Comparison of ENCODE assay signal across 9 cellular contexts in the genomic region with DNA sequence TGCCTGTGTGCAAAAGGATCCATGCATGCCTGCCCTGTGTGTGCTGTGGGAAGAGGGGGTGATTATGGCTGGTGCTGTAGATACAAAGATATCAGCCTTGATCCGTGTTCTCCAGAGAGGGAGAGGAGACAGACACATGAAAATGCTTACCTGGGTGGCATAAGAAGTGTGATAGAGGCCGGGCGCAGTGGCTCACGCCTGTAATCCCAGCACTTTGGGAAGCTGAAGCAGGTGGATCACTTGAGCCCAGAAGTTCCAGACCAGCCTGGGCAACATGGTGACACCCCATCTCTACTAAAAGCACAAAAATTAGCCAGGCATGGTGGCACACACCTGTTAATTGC. TPM values are rescaled to one million over a fixed set of nuclear protein-coding genes. Genes with fewer than 3 reads are reported as not detected.
DNase-seq lines count a peak whose midpoint lies in the region; ATAC-seq, FAIRE-seq and TF ChIP-seq lines count a peak whose summit lies in the region.
"Not testable (repeated sequence)": the region's sequence is repeated elsewhere in the genome, so short reads cannot be mapped to it uniquely, and the experiment has no call there.
"Had no signal": no experiment of that assay in that cellular context is flagged by ENCODE, and none has a peak within 500 bp of the region (broad histone marks: within the 10 kb centered on the region; RNA-seq: fewer than 3 reads in every experiment).

No MANE protein-coding gene starts in this region.

- H3K27ac ChIP-seq in cingulate gyrus (ENCODE audit: low read depth, low read length) (peak overlapping the region; percentile 72), heart right ventricle (peak overlapping the region in 9 of 10 donors; percentile 92 to 100 (median 99)), small intestine (ENCODE audit: low read depth in 1 of 2, low read length in 1 of 2) (peak overlapping the region; percentile 98 to 99), upper lobe of left lung (peak overlapping the region; percentile 93 to 99 (median 98))

- H3K9me3 ChIP-seq in Caco-2; heart right ventricle; small intestine (ENCODE audit: control insufficient read depth, low read depth); upper lobe of left lung: not testable (repeated sequence)

- BruUV-seq in Caco-2 (replicated peaks; lab: Mats Ljungman, UMichigan), result not testable (repeated sequence)

- H3K36me3 ChIP-seq in Caco-2 (ENCODE audit: control insufficient read depth, insufficient read depth, low read length); small intestine (ENCODE audit: control insufficient read depth in 2 of 2, insufficient read depth in 2 of 2, low read length in 2 of 2): not testable (repeated sequence)
- H3K36me3 ChIP-seq in heart right ventricle (peaks cover 0 to 34% (median 7%) of the 10 kb centered on the region in 9 donors), upper lobe of left lung (peaks cover 0 to 13% (median 10%) of the 10 kb centered on the region in 4 donors)

- H3K4me1 ChIP-seq in Caco-2 (peaks cover 54% of the 10 kb centered on the region), heart right ventricle (peaks cover 42 to 89% (median 80%) of the 10 kb centered on the region in 9 donors), small intestine (ENCODE audit: control insufficient read depth in 2 of 2, insufficient read depth in 1 of 2, low read depth in 1 of 2, low read length in 1 of 2) (peaks cover 25 to 28% of the 10 kb centered on the region in 2 donors), upper lobe of left lung (peaks cover 68 to 96% (median 80%) of the 10 kb centered on the region in 4 donors)

- H3K27me3 ChIP-seq in Caco-2 (replicated peaks; ENCODE audit: control insufficient read depth, insufficient read depth, low read length); heart right ventricle; small intestine (ENCODE audit: control insufficient read depth in 2 of 2, insufficient read depth in 2 of 2, low read length in 2 of 2); upper lobe of left lung: not testable (repeated sequence)

- H3K4me3 ChIP-seq in Caco-2 (ENCODE audit: low read depth, low read length); heart right ventricle; small intestine (ENCODE audit: low read depth in 1 of 2, low read length in 2 of 2); upper lobe of left lung: not testable (repeated sequence)

- intact Hi-C loops in Caco-2 (cut with micrococcal nuclease; ENCODE audit: unreplicated experiment); heart right ventricle (cut with DNase I): not testable (repeated sequence)

- TF ChIP-seq POLR2A in upper lobe of left lung (IDR thresholded peaks at IDR 0.05), result not testable (repeated sequence)

- H3K27me3 Mint-ChIP-seq in Caco-2 (ENCODE audit: insufficient read depth, unreplicated experiment); T-cell; activated naive CD4-positive, alpha-beta T cell treated with anti-CD3 and anti-CD28 coated beads, Interleukin-2, amount 10 ng/mL, durations not matched to agents 7 days and 5 days; naive B cell: not testable (repeated sequence)

- not testable (repeated sequence) for ATAC-seq in T-cell (replicated peaks in 1 of 4); heart right ventricle; naive B cell (ENCODE audit: low read depth in 2 of 2); upper lobe of left lung (ENCODE audit: low FRiP score in 2 of 2)

- CTCF ChIA-PET in Caco-2 (lab: Charles Lee), result not testable (repeated sequence)
- CTCF ChIA-PET in T-cell (lab: Charles Lee), result interaction anchor here in 1 of 2 donors (2.8 kb wide), 1 partner anchor 8 kb away, joined by 22 read pairs; no protein-coding TSS in a partner anchor
- CTCF ChIA-PET in activated naive CD4-positive, alpha-beta T cell treated with anti-CD3 and anti-CD28 coated beads, Interleukin-2, amount 10 ng/mL, durations not matched to agents 7 days and 5 days (lab: Charles Lee), result interaction anchor here (4.1 to 4.5 kb wide), 2 partner anchors 8 to 10 kb away, joined by 35 to 39 read pairs; a partner anchor contains a TSS

- POLR2A ChIA-PET in Caco-2 (lab: Charles Lee), result not testable (repeated sequence)
- POLR2A ChIA-PET in T-cell (lab: Charles Lee), result interaction anchor here in 1 of 2 donors (1.0 to 2.8 kb wide), 3 partner anchors 9 to 11 kb away, joined by 3 to 48 read pairs (median 7); a partner anchor contains a TSS

- TF ChIP-seq EP300 in upper lobe of left lung (IDR thresholded peaks at IDR 0.05), result not testable (repeated sequence)

- not testable (repeated sequence) for H3K9me3 Mint-ChIP-seq in Caco-2 (ENCODE audit: unreplicated experiment); T-cell; activated naive CD4-positive, alpha-beta T cell treated with anti-CD3 and anti-CD28 coated beads, Interleukin-2, amount 10 ng/mL, durations not matched to agents 7 days and 5 days; naive B cell

- not testable (repeated sequence) for H3K4me3 Mint-ChIP-seq in Caco-2 (ENCODE audit: unreplicated experiment); activated naive CD4-positive, alpha-beta T cell treated with anti-CD3 and anti-CD28 coated beads, Interleukin-2, amount 10 ng/mL, durations not matched to agents 7 days and 5 days
- H3K4me3 Mint-ChIP-seq in T-cell (peak overlapping the region in 1 of 3 donors; percentile 85), naive B cell (peak overlapping the region in 5 of 8 donors; percentile 11 to 89 (median 71))

- not testable (repeated sequence) for FAIRE-seq in small intestine (lab: Jason Lieb, UNC)

- not testable (repeated sequence) for DNase-seq in Caco-2; T-cell; activated naive CD4-positive, alpha-beta T cell treated with anti-CD3 and anti-CD28 coated beads, Interleukin-2, amount 10 ng/mL, durations not matched to agents 7 days and 5 days; heart right ventricle; naive B cell; small intestine; upper lobe of left lung

- not testable (repeated sequence) for TF ChIP-seq CTCF in Caco-2 (IDR thresholded peaks at IDR 0.05; ENCODE audit: insufficient read depth in 1 of 2, low read depth in 1 of 2, low read length in 1 of 2, severe bottlenecking in 1 of 2, unreplicated experiment in 1 of 2); heart right ventricle (IDR thresholded peaks at IDR 0.05); upper lobe of left lung (IDR thresholded peaks at IDR 0.05)

- H3K4me1 Mint-ChIP-seq in Caco-2 (ENCODE audit: low read depth, unreplicated experiment), result peaks cover 27% of the 10 kb centered on the region
- H3K4me1 Mint-ChIP-seq in T-cell, result peaks cover 71 to 84% (median 76%) of the 10 kb centered on the region in 3 donors
- H3K4me1 Mint-ChIP-seq in activated naive CD4-positive, alpha-beta T cell treated with anti-CD3 and anti-CD28 coated beads, Interleukin-2, amount 10 ng/mL, durations not matched to agents 7 days and 5 days, result peaks cover 82% of the 10 kb centered on the region
- H3K4me1 Mint-ChIP-seq in naive B cell, result peaks cover 56 to 76% (median 74%) of the 10 kb centered on the region in 3 donors

- H3K27ac Mint-ChIP-seq in Caco-2 (ENCODE audit: unreplicated experiment), result peak overlapping the region; percentile 9
- peak overlapping the region; percentile 99 for H3K27ac Mint-ChIP-seq in T-cell
- H3K27ac Mint-ChIP-seq in activated naive CD4-positive, alpha-beta T cell treated with anti-CD3 and anti-CD28 coated beads, Interleukin-2, amount 10 ng/mL, durations not matched to agents 7 days and 5 days, result peak overlapping the region; percentile 99
- H3K27ac Mint-ChIP-seq in naive B cell, result peak overlapping the region in 2 of 6 donors; percentile 80 to 99

- peaks cover 12% of the 10 kb centered on the region for H3K36me3 Mint-ChIP-seq in Caco-2 (ENCODE audit: insufficient read depth, unreplicated experiment)
- not testable (repeated sequence) for H3K36me3 Mint-ChIP-seq in T-cell, naive B cell
- H3K36me3 Mint-ChIP-seq in activated naive CD4-positive, alpha-beta T cell treated with anti-CD3 and anti-CD28 coated beads, Interleukin-2, amount 10 ng/mL, durations not matched to agents 7 days and 5 days, result peaks cover 44% of the 10 kb centered on the region

- 94 to 95% methylated on average over 4 of the region's 4 CpGs for WGBS in heart right ventricle, 2 donors
- 88 to 94% (median 93%) methylated on average over 4 of the region's 4 CpGs for WGBS in small intestine, 3 donors
- WGBS in upper lobe of left lung, 2 donors, result 84 to 88% methylated on average over 4 of the region's 4 CpGs

RNA-seq across cellular contexts. Expression of a gene that starts 2.4 kb away (rescaled TPM):
- total RNA-seq in Caco-2 (2022) (0.53 and 1.6 TPM in 2 replicates), T-cell (10 to 100 TPM; 10.1 to 56.7 (median 11.5) TPM), heart right ventricle (1 to 10 TPM; 1.8 to 4.1 (median 3.2) TPM), upper lobe of left lung (10 to 100 TPM in 4 of 6 donors, 1 to 10 TPM in 2; 5.1 to 63.9 (median 17.8) TPM)
- polyA plus RNA-seq in heart right ventricle (10 to 100 TPM in 1 of 2 donors, 1 to 10 TPM in 1; 2.2 to 12.5 TPM), naive B cell (ENCODE audit: low read depth in 6 of 6) (under 1 TPM in 3 of 6 donors, not detected in 3; 0.09 to 0.57 (median 0.31) TPM), small intestine (1 to 10 TPM; 1.1 to 2.0 (median 1.3) TPM)

RNA-seq across cellular contexts. Expression of a gene that starts 3.6 kb away (rescaled TPM):
- total RNA-seq in Caco-2 (2022), result not detected in 2 replicates
- total RNA-seq in T-cell, result 1 to 10 TPM in 2 of 5 donors, under 1 TPM in 2, not detected in 1; 0.36 to 4.3 (median 2.3) TPM
- total RNA-seq in heart right ventricle, result 1 to 10 TPM in 3 of 10 donors, under 1 TPM in 5, not detected in 2; 0.51 to 2.0 (median 0.71) TPM
- 1 to 10 TPM in 1 of 2 donors, under 1 TPM in 1; 0.59 to 1.8 TPM for polyA plus RNA-seq in heart right ventricle
- polyA plus RNA-seq in naive B cell (ENCODE audit: low read depth in 6 of 6), result not detected
- under 1 TPM in 1 of 3 donors, not detected in 2; 0.46 TPM for polyA plus RNA-seq in small intestine
- total RNA-seq in upper lobe of left lung, result 10 to 100 TPM in 4 of 6 donors, 1 to 10 TPM in 2; 1.2 to 38.8 (median 10.9) TPM
- total RNA-seq: frontal cortex had no signal

RNA-seq across cellular contexts. Expression of a gene that starts 10.6 kb away (rescaled TPM):
- total RNA-seq in Caco-2 (2022), result 3.2 and 5.2 TPM in 2 replicates
- total RNA-seq in T-cell, result 100 to 1,000 TPM; 124 to 453 (median 136) TPM
- total RNA-seq in heart right ventricle, result 10 to 100 TPM in 1 of 10 donors, 1 to 10 TPM in 9; 2.9 to 10.3 (median 6.8) TPM
- polyA plus RNA-seq in heart right ventricle, result 10 to 100 TPM in 1 of 2 donors, 1 to 10 TPM in 1; 8.7 to 12.7 TPM
- polyA plus RNA-seq in naive B cell (ENCODE audit: low read depth in 6 of 6), result 1 to 10 TPM; 2.6 to 9.2 (median 5.0) TPM
- 10 to 100 TPM in 1 of 3 donors, 1 to 10 TPM in 2; 5.4 to 11.9 (median 9.4) TPM for polyA plus RNA-seq in small intestine
- total RNA-seq in upper lobe of left lung, result 10 to 100 TPM; 24.9 to 72.4 (median 49.6) TPM

RNA-seq across cellular contexts. Expression of a gene that starts 22.8 kb away (rescaled TPM):
- total RNA-seq in Caco-2 (2022) (not detected in 2 replicates), T-cell (1 to 10 TPM in 4 of 5 donors, under 1 TPM in 1; 0.75 to 2.4 (median 1.6) TPM), heart right ventricle (under 1 TPM in 5 of 10 donors, not detected in 5; 0.11 to 0.31 (median 0.16) TPM), upper lobe of left lung (1 to 10 TPM in 3 of 6 donors, under 1 TPM in 3; 0.30 to 9.1 (median 0.81) TPM)
- polyA plus RNA-seq in heart right ventricle (under 1 TPM; 0.07 to 0.44 TPM), naive B cell (ENCODE audit: low read depth in 6 of 6) (under 1 TPM in 1 of 6 donors, not detected in 5; 0.12 TPM), small intestine (10 to 100 TPM in 1 of 3 donors, 1 to 10 TPM in 2; 7.4 to 20.5 (median 9.0) TPM)

RNA-seq across cellular contexts. Expression of a gene that starts 32.3 kb away (rescaled TPM):
- total RNA-seq in Caco-2 (2022) (0.44 and 0.48 TPM in 2 replicates), T-cell (1 to 10 TPM in 4 of 5 donors, under 1 TPM in 1; 0.89 to 2.3 (median 1.3) TPM), heart right ventricle (1 to 10 TPM in 1 of 10 donors, under 1 TPM in 9; 0.32 to 1.1 (median 0.44) TPM), upper lobe of left lung (1 to 10 TPM in 2 of 6 donors, under 1 TPM in 4; 0.30 to 1.4 (median 0.82) TPM)
- polyA plus RNA-seq in heart right ventricle (under 1 TPM; 0.25 to 0.80 TPM), naive B cell (ENCODE audit: low read depth in 6 of 6) (under 1 TPM in 1 of 6 donors, not detected in 5; 0.27 TPM), small intestine (under 1 TPM; 0.27 to 0.45 (median 0.27) TPM)
